8 cellular contexts compared by ENCODE assay signal in the genomic region with DNA sequence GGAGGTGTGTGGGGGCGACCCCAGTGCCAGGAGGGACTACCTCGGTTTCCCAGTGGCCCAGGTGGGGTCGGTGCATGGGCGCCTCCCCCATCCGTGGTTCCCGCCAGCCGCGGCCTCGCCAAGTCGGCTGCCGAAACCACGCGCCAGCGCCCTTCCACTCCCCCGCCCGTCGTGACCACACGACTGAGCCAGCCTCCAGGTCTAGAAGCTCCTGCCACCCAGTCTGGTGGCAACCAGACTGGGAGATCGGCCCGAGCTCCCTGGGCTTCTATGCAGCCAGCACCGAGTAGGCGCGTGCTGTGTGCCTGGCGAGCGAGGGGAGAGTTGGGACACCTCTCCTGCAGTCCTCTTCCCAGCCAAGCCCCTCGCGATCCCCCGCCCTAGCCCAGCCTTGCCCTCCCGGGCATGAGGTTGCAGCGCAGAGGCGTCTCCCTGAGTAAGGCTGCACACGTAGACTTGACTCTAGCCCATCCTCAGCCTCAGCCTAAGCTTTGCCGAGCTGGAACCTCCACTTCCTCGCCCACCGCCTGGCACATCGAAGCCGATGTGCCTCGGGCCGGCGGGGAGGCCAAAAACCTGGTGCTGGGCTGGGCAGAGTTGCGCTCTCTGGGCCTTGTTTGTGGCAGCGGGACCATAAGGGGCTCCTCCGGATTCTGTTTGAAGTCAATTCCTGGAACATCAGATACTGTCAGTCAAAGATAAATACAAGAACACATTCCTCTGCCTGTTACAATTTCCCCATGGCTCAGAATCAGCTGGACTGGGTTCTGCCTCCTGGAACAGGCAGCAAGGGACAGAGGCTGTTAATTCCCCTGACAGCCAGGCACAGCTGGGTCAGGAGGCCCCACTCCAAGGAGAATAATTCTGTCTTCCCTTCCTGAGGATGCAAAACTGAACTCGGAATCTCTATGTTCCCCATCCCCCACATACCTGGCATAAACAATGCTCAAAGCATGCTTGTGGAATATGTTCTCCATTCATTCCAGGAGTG. TPM values are rescaled to one million over a fixed set of nuclear protein-coding genes. Genes with fewer than 3 reads are reported as not detected.
DNase-seq lines count a peak whose midpoint lies in the region; ATAC-seq and TF ChIP-seq lines count a peak whose summit lies in the region.

No MANE protein-coding gene starts in this region.

- no peak overlapping the region for H4K8ac ChIP-seq in neuronal stem cell (ENCODE audit: low read depth, low read length)

- TF ChIP-seq CTCF in CD8-positive, alpha-beta T cell (IDR thresholded peaks at IDR 0.05), result no peak
- TF ChIP-seq CTCF in endodermal cell (conservative IDR thresholded peaks at IDR 0.05), result no peak

- CTCF ChIA-PET in CD8-positive, alpha-beta T cell (lab: Charles Lee), result no interaction called here
- CTCF ChIA-PET in activated CD4-positive, alpha-beta memory T cell treated with anti-CD3 and anti-CD28 coated beads, Interleukin-2, amount 10 ng/mL, durations not matched to agents 7 days and 5 days (lab: Charles Lee), result interaction anchor here (1.0 to 1.5 kb wide), 2 partner anchors 13 to 45 kb away, joined by 4 read pairs; a partner anchor contains a TSS

- peak overlapping the region; percentile 76 for H3K23ac ChIP-seq in neuronal stem cell (ENCODE audit: low read depth, low read length, poor library complexity)

- H2BK12ac ChIP-seq in neuronal stem cell (ENCODE audit: low read length), result no peak overlapping the region

- H3K27me3 Mint-ChIP-seq in CD8-positive, alpha-beta T cell (ENCODE audit: low read depth), result peaks cover 28% of the 10 kb centered on the region
- peaks cover 42% of the 10 kb centered on the region for H3K27me3 Mint-ChIP-seq in activated CD4-positive, alpha-beta memory T cell treated with anti-CD3 and anti-CD28 coated beads, Interleukin-2, amount 10 ng/mL, durations not matched to agents 7 days and 5 days
- H3K27me3 Mint-ChIP-seq in endodermal cell (ENCODE audit: insufficient read depth), result peaks cover 91% of the 10 kb centered on the region

- peak overlapping the region; percentile 86 for H3K14ac ChIP-seq in neuronal stem cell (ENCODE audit: low read length)

- no peaks in the 10 kb centered on the region for H3K9me3 Mint-ChIP-seq in CD8-positive, alpha-beta T cell
- no peaks in the 10 kb centered on the region for H3K9me3 Mint-ChIP-seq in activated CD4-positive, alpha-beta memory T cell treated with anti-CD3 and anti-CD28 coated beads, Interleukin-2, amount 10 ng/mL, durations not matched to agents 7 days and 5 days
- H3K9me3 Mint-ChIP-seq in endodermal cell, result no peaks in the 10 kb centered on the region

- H3K79me1 ChIP-seq in neuronal stem cell (ENCODE audit: low read depth, low read length), result no peaks in the 10 kb centered on the region

- no peak overlapping the region for H3K4ac ChIP-seq in neuronal stem cell (ENCODE audit: low read length)

- H3K36me3 ChIP-seq in CD8-positive, alpha-beta T cell (ENCODE audit: insufficient read depth, low read length), result no peaks in the 10 kb centered on the region
- no peaks in the 10 kb centered on the region for H3K36me3 ChIP-seq in endodermal cell (ENCODE audit: control insufficient read depth, insufficient read depth, low read length)
- H3K36me3 ChIP-seq in neuronal stem cell (replicated peaks in 1 of 2; ENCODE audit: control insufficient read depth in 2 of 2, insufficient read depth in 2 of 2, low read length in 2 of 2), result no peaks in the 10 kb centered on the region

- WGBS in endodermal cell (ENCODE audit: insufficient coverage in 1 of 2, insufficient read length in 1 of 2), 2 experiments, result 15 to 16% methylated on average over 22 to 44 of the region's 44 CpGs
- no CpG with 5 or more reads among the region's 44 CpGs for WGBS in neuronal stem cell (ENCODE audit: extremely low coverage in 2 of 2, insufficient read length in 2 of 2, insufficient replicate concordance in 1 of 2), 2 donors

- H4K91ac ChIP-seq in neuronal stem cell (ENCODE audit: low read depth, low read length, poor library complexity), result no peak overlapping the region

- peak overlapping the region; percentile 76 for H3K4me3 Mint-ChIP-seq in CD8-positive, alpha-beta T cell
- H3K4me3 Mint-ChIP-seq in activated CD4-positive, alpha-beta memory T cell treated with anti-CD3 and anti-CD28 coated beads, Interleukin-2, amount 10 ng/mL, durations not matched to agents 7 days and 5 days, result peak overlapping the region; percentile 28
- H3K4me3 Mint-ChIP-seq in endodermal cell, result peak overlapping the region; percentile 60

- peak overlapping the region; percentile 89 for H2AFZ ChIP-seq in neuronal stem cell (ENCODE audit: low read length)

- H2BK5ac ChIP-seq in neuronal stem cell (ENCODE audit: low read length), result no peak overlapping the region

- ATAC-seq in CD8-positive, alpha-beta T cell, result peak; percentile 43
- ATAC-seq in GM19395 (IDR thresholded peaks at IDR 0.05; ENCODE audit: unreplicated experiment), result no peak
- no peak for ATAC-seq in HG02938 (IDR thresholded peaks at IDR 0.05; ENCODE audit: unreplicated experiment)

- no peak overlapping the region for H2BK120ac ChIP-seq in neuronal stem cell (ENCODE audit: low read depth, low read length)

- no peak overlapping the region for H3K27ac ChIP-seq in CD8-positive, alpha-beta T cell (ENCODE audit: low read depth, low read length)
- no peak overlapping the region for H3K27ac ChIP-seq in endodermal cell (ENCODE audit: low read depth, low read length)
- no peak overlapping the region for H3K27ac ChIP-seq in neuronal stem cell (replicated peaks; ENCODE audit: low read length)

- H2AK5ac ChIP-seq in neuronal stem cell (ENCODE audit: low read depth, low read length), result no peak overlapping the region

- peak overlapping the region; percentile 94 for H3K4me2 ChIP-seq in neuronal stem cell (ENCODE audit: insufficient read depth, low read length, poor library complexity, severe bottlenecking)

- no peak overlapping the region for H3K27ac Mint-ChIP-seq in CD8-positive, alpha-beta T cell
- no peak overlapping the region for H3K27ac Mint-ChIP-seq in activated CD4-positive, alpha-beta memory T cell treated with anti-CD3 and anti-CD28 coated beads, Interleukin-2, amount 10 ng/mL, durations not matched to agents 7 days and 5 days
- no peak overlapping the region for H3K27ac Mint-ChIP-seq in endodermal cell

- no peaks in the 10 kb centered on the region for H3K9me3 ChIP-seq in CD8-positive, alpha-beta T cell (ENCODE audit: low read length)
- H3K9me3 ChIP-seq in endodermal cell (ENCODE audit: control insufficient read depth, low read length) (no peaks in the 10 kb centered on the region), neuronal stem cell (replicated peaks in 1 of 2; ENCODE audit: control insufficient read depth in 2 of 2, insufficient read depth in 1 of 2, low read depth in 1 of 2, low read length in 2 of 2) (no peaks in the 10 kb centered on the region)

- peak overlapping the region; percentile 89 for H2BK15ac ChIP-seq in neuronal stem cell (ENCODE audit: low read length)

- peak overlapping the region; percentile 43 for H3K4me3 ChIP-seq in CD8-positive, alpha-beta T cell (ENCODE audit: low read depth, low read length)
- peak overlapping the region; percentile 72 for H3K4me3 ChIP-seq in endodermal cell (ENCODE audit: low read length)
- peak overlapping the region; percentile 42 to 75 for H3K4me3 ChIP-seq in neuronal stem cell (ENCODE audit: low read length in 2 of 2)

- H3K4me1 Mint-ChIP-seq in CD8-positive, alpha-beta T cell (ENCODE audit: low read depth), result peaks cover 14% of the 10 kb centered on the region
- H3K4me1 Mint-ChIP-seq in activated CD4-positive, alpha-beta memory T cell treated with anti-CD3 and anti-CD28 coated beads, Interleukin-2, amount 10 ng/mL, durations not matched to agents 7 days and 5 days, result peaks cover 14% of the 10 kb centered on the region
- peaks cover 10% of the 10 kb centered on the region for H3K4me1 Mint-ChIP-seq in endodermal cell

- peak in 5 of 7 experiments; percentile 7 to 48 (median 20) for DNase-seq in CD8-positive, alpha-beta T cell
- peak; percentile 39 for DNase-seq in activated CD4-positive, alpha-beta memory T cell treated with anti-CD3 and anti-CD28 coated beads, Interleukin-2, amount 10 ng/mL, durations not matched to agents 7 days and 5 days
- DNase-seq in endodermal cell (peak; percentile 76), neuronal stem cell (ENCODE audit: low spot score) (no peak), COLO668 (lab: John Stamatoyannopoulos, UW; ENCODE audit: unreplicated experiment) (no peak), globus pallidus (ENCODE audit: low spot score) (no peak)

- POLR2A ChIA-PET in CD8-positive, alpha-beta T cell (lab: Charles Lee), result no interaction called here
- POLR2A ChIA-PET in activated CD4-positive, alpha-beta memory T cell treated with anti-CD3 and anti-CD28 coated beads, Interleukin-2, amount 10 ng/mL, durations not matched to agents 7 days and 5 days (lab: Charles Lee), result interaction anchor here (1.0 kb wide), 1 partner anchor 10 kb away, joined by 3 read pairs; no protein-coding TSS in a partner anchor

- peaks cover 13% of the 10 kb centered on the region for H3K4me1 ChIP-seq in CD8-positive, alpha-beta T cell (ENCODE audit: insufficient read depth, low read length)
- peaks cover 3% of the 10 kb centered on the region for H3K4me1 ChIP-seq in endodermal cell (ENCODE audit: control insufficient read depth, insufficient read depth, low read length)
- peaks cover 10 to 17% of the 10 kb centered on the region in 2 donors for H3K4me1 ChIP-seq in neuronal stem cell (ENCODE audit: control insufficient read depth in 2 of 2, insufficient read depth in 1 of 2, low read depth in 1 of 2, low read length in 2 of 2)

- H3K18ac ChIP-seq in neuronal stem cell (ENCODE audit: low read length), result peak overlapping the region; percentile 55

- H3K9ac ChIP-seq in endodermal cell (ENCODE audit: extremely low read depth, low read length, poor library complexity, severe bottlenecking), result no peak overlapping the region
- peak overlapping the region; percentile 82 for H3K9ac ChIP-seq in neuronal stem cell (ENCODE audit: low read depth, low read length, poor library complexity)

- intact Hi-C loops in CD8-positive, alpha-beta T cell (cut with DNase I, micrococcal nuclease), result no loop called here

- H3K36me3 Mint-ChIP-seq in CD8-positive, alpha-beta T cell, result no peaks in the 10 kb centered on the region
- H3K36me3 Mint-ChIP-seq in activated CD4-positive, alpha-beta memory T cell treated with anti-CD3 and anti-CD28 coated beads, Interleukin-2, amount 10 ng/mL, durations not matched to agents 7 days and 5 days (ENCODE audit: low read depth), result no peaks in the 10 kb centered on the region
- no peaks in the 10 kb centered on the region for H3K36me3 Mint-ChIP-seq in endodermal cell (ENCODE audit: low read depth)

- H3K27me3 ChIP-seq in CD8-positive, alpha-beta T cell (ENCODE audit: insufficient read depth, low read length), result peaks cover 15% of the 10 kb centered on the region
- H3K27me3 ChIP-seq in endodermal cell (ENCODE audit: control insufficient read depth, insufficient read depth, low read length, poor library complexity, severe bottlenecking), result peaks cover 71% of the 10 kb centered on the region
- H3K27me3 ChIP-seq in neuronal stem cell (ENCODE audit: control insufficient read depth in 3 of 3, insufficient read depth in 3 of 3, low read depth in 1 of 3, low read length in 3 of 3), result peaks cover 19 to 51% (median 47%) of the 10 kb centered on the region in 3 experiments

RNA-seq across cellular contexts. Expression of a gene that starts 1.5 kb away (rescaled TPM):
- under 1 TPM; 0.33 to 0.49 TPM for total RNA-seq in CD8-positive, alpha-beta T cell
- total RNA-seq in activated CD4-positive, alpha-beta memory T cell treated with anti-CD3 and anti-CD28 coated beads, Interleukin-2, amount 10 ng/mL, durations not matched to agents 7 days and 5 days, result 1 to 10 TPM; 4.0 TPM
- total RNA-seq in endodermal cell, result under 1 TPM; 0.26 to 0.42 TPM
- 1.4 TPM for polyA plus RNA-seq in endodermal cell (2013, experiment 1 of 2)
- polyA plus RNA-seq in endodermal cell (2013, experiment 2 of 2), result 1.6 TPM
- 1.1 TPM for polyA plus RNA-seq in neuronal stem cell (2013, experiment 1 of 2)
- polyA plus RNA-seq in neuronal stem cell (2013, experiment 2 of 2), result 1.3 TPM

RNA-seq across cellular contexts. Expression of a gene that starts 33.8 kb away (rescaled TPM):
- total RNA-seq in CD8-positive, alpha-beta T cell, result 1 to 10 TPM; 2.4 TPM
- 10 to 100 TPM; 22.8 to 24.3 TPM for total RNA-seq in activated CD4-positive, alpha-beta memory T cell treated with anti-CD3 and anti-CD28 coated beads, Interleukin-2, amount 10 ng/mL, durations not matched to agents 7 days and 5 days
- total RNA-seq in endodermal cell, result 10 to 100 TPM; 36.7 to 53.3 TPM
- 68.5 TPM for polyA plus RNA-seq in endodermal cell (2013, experiment 1 of 2)
- polyA plus RNA-seq in endodermal cell (2013, experiment 2 of 2), result 66.8 TPM
- 66.5 TPM for polyA plus RNA-seq in neuronal stem cell (2013, experiment 1 of 2)
- polyA plus RNA-seq in neuronal stem cell (2013, experiment 2 of 2), result 66.9 TPM

RNA-seq across cellular contexts. Expression of a gene that starts 45.0 kb away (rescaled TPM):
- total RNA-seq in CD8-positive, alpha-beta T cell, result 10 to 100 TPM; 22.2 TPM
- 10 to 100 TPM; 51.8 to 53.8 TPM for total RNA-seq in activated CD4-positive, alpha-beta memory T cell treated with anti-CD3 and anti-CD28 coated beads, Interleukin-2, amount 10 ng/mL, durations not matched to agents 7 days and 5 days
- total RNA-seq in endodermal cell, result 10 to 100 TPM; 13.9 to 16.8 TPM
- 22.7 TPM for polyA plus RNA-seq in endodermal cell (2013, experiment 1 of 2)
- 19.5 TPM for polyA plus RNA-seq in endodermal cell (2013, experiment 2 of 2)
- 14.6 TPM for polyA plus RNA-seq in neuronal stem cell (2013, experiment 1 of 2)
- 14.4 TPM for polyA plus RNA-seq in neuronal stem cell (2013, experiment 2 of 2)

Comparison
In these comparisons a context has a peak if more than half of its experiments do, and no peak if none do; other contexts are left out.
1. DNase-seq: peak in CD8-positive, alpha-beta T cell (5 of 7), activated CD4-positive, alpha-beta memory T cell treated with anti-CD3 and anti-CD28 coated beads, Interleukin-2, amount 10 ng/mL, durations not matched to agents 7 days and 5 days (single experiment) and endodermal cell (single experiment); none in neuronal stem cell (single experiment), COLO668 (single experiment) and globus pallidus (single experiment).
2. RNA of a gene that starts 33.8 kb away (total RNA-seq): 36.7 to 53.3 TPM in endodermal cell and 22.8 to 24.3 TPM in activated CD4-positive, alpha-beta memory T cell treated with anti-CD3 and anti-CD28 coated beads, Interleukin-2, amount 10 ng/mL, durations not matched to agents 7 days and 5 days; 2.4 TPM in CD8-positive, alpha-beta T cell; every median in the first group is over 4 times any median in the second.
3. Peak in every context shown above with its lines, with median percentiles within 50 percentile points of each other: H3K4me3 ChIP-seq and H3K4me3 Mint-ChIP-seq.